9 cellular contexts compared by ENCODE assay signal in the genomic region with DNA sequence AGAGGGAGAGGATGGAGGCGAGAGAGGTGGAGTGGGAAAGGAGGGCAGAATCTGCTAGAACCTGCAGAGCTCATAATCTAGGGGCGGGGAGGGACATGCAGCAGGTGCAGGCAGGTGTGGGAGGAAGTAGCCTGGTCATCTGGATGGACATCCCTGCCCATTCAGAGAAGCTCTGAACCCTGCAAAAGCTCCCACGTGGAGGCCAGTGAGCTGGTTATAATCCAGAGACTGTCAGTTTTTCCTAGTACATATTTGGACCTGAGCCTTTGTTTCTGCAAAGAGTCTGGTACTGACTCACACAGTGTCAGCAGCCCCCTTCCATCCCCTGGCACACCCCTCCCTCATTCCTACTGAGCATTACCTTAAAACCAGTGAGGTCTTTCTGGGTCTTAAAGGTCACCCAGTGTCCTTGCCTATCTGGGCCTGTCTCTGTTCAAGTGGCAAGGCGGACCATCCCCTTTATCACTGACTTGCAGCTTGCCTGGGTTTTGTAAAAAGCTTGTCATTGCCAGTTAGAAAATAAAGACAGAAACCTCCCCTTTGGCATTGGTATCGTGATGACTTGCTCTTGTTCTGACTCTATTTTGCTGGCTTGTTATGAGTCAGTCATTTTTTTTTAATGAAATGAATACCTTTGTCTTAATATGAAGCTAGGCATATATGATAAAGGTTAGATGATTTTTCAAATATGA. TPM values are rescaled to one million over a fixed set of nuclear protein-coding genes. Genes with fewer than 3 reads are reported as not detected.
DNase-seq lines count a peak whose midpoint lies in the region; ATAC-seq and TF ChIP-seq lines count a peak whose summit lies in the region.
"Had no signal": no experiment of that assay in that cellular context is flagged by ENCODE, and none has a peak within 500 bp of the region (broad histone marks: within the 10 kb centered on the region; RNA-seq: fewer than 3 reads in every experiment).

No MANE protein-coding gene starts in this region.

- H3K79me1 ChIP-seq in neuronal stem cell (ENCODE audit: low read depth, low read length), result peaks cover 3% of the 10 kb centered on the region

- peak overlapping the region; percentile 76 for H3K4me2 ChIP-seq in OCI-LY1 (ENCODE audit: low read length)
- no peak overlapping the region for H3K4me2 ChIP-seq in neuronal stem cell (ENCODE audit: insufficient read depth, low read length, poor library complexity, severe bottlenecking)

- no peaks in the 10 kb centered on the region for H4K20me1 ChIP-seq in OCI-LY1 (ENCODE audit: insufficient read depth, low read length)

- H3F3A ChIP-seq in OCI-LY1 (ENCODE audit: insufficient read depth, low read length), result peaks cover under 1% of the 10 kb centered on the region; the same call in 1 of the 2 replicates

- no peak overlapping the region for H2BK120ac ChIP-seq in neuronal stem cell (ENCODE audit: low read depth, low read length)

- H3K14ac ChIP-seq in neuronal stem cell (ENCODE audit: low read length), result peak overlapping the region; percentile 76

- no peaks in the 10 kb centered on the region for H3K9me2 ChIP-seq in OCI-LY1 (ENCODE audit: low read depth, low read length)

- H2AFZ ChIP-seq in OCI-LY1 (ENCODE audit: low read length), result no peak overlapping the region
- no peak overlapping the region for H2AFZ ChIP-seq in neuronal stem cell (ENCODE audit: low read length)

- no peak overlapping the region for H2BK5ac ChIP-seq in neuronal stem cell (ENCODE audit: low read length)

- no peak overlapping the region for H3K4ac ChIP-seq in neuronal stem cell (ENCODE audit: low read length)

- TF ChIP-seq CTCF in OCI-LY1 (IDR thresholded peaks at IDR 0.05; ENCODE audit: low read length) (no peak), brain microvascular endothelial cell (IDR thresholded peaks at IDR 0.05; ENCODE audit: low read depth, low read length, missing control alignments) (no peak)

- H3K27ac ChIP-seq in OCI-LY1 (ENCODE audit: low read depth, low read length, poor library complexity, severe bottlenecking) (peak overlapping the region; percentile 98), brain microvascular endothelial cell (peak overlapping the region; percentile 44), neuronal stem cell (replicated peaks; ENCODE audit: low read length) (no peak overlapping the region)
- H3K27ac ChIP-seq: SK-N-MC had no signal

- H3K9me3 ChIP-seq in OCI-LY1 (ENCODE audit: low read length), result no peaks in the 10 kb centered on the region
- no peaks in the 10 kb centered on the region for H3K9me3 ChIP-seq in neuronal stem cell (replicated peaks in 1 of 2; ENCODE audit: control insufficient read depth in 2 of 2, insufficient read depth in 1 of 2, low read depth in 1 of 2, low read length in 2 of 2)

- no peaks in the 10 kb centered on the region for H3K36me3 ChIP-seq in OCI-LY1 (ENCODE audit: insufficient read depth, low read length)
- no peaks in the 10 kb centered on the region for H3K36me3 ChIP-seq in brain microvascular endothelial cell (replicated peaks)
- no peaks in the 10 kb centered on the region for H3K36me3 ChIP-seq in neuronal stem cell (replicated peaks in 1 of 2; ENCODE audit: control insufficient read depth in 2 of 2, insufficient read depth in 2 of 2, low read length in 2 of 2)
- no peaks in the 10 kb centered on the region for H3K36me3 ChIP-seq in H7 (replicated peaks; ENCODE audit: control insufficient read depth, insufficient read depth, low read length)

- H4K91ac ChIP-seq in neuronal stem cell (ENCODE audit: low read depth, low read length, poor library complexity), result no peak overlapping the region

- H3K27me3 ChIP-seq in OCI-LY1 (ENCODE audit: insufficient read depth, low read length) (no peaks in the 10 kb centered on the region), brain microvascular endothelial cell (replicated peaks) (no peaks in the 10 kb centered on the region), neuronal stem cell (ENCODE audit: control insufficient read depth in 3 of 3, insufficient read depth in 3 of 3, low read depth in 1 of 3, low read length in 3 of 3) (no peaks in the 10 kb centered on the region), H7 (ENCODE audit: control insufficient read depth, insufficient read depth, low read length) (no peaks in the 10 kb centered on the region)

- peak overlapping the region; percentile 62; the same call in 1 of the 2 replicates for H3K9ac ChIP-seq in OCI-LY1 (ENCODE audit: low read length)
- no peak overlapping the region for H3K9ac ChIP-seq in neuronal stem cell (ENCODE audit: low read depth, low read length, poor library complexity)

- in situ Hi-C loops in brain microvascular endothelial cell (cut with HindIII; ENCODE audit: low pct_ligation_motif_present, low sequenced_read_pairs), result no loop called here

- peaks cover 90% of the 10 kb centered on the region for H3K79me2 ChIP-seq in OCI-LY1 (ENCODE audit: insufficient read depth, low read length)

- no peak overlapping the region for H2BK12ac ChIP-seq in neuronal stem cell (ENCODE audit: low read length)

- H4K8ac ChIP-seq in neuronal stem cell (ENCODE audit: low read depth, low read length), result no peak overlapping the region

- no peak overlapping the region for H3K23ac ChIP-seq in neuronal stem cell (ENCODE audit: low read depth, low read length, poor library complexity)

- peak overlapping the region; percentile 20 for H3K4me3 ChIP-seq in OCI-LY1 (ENCODE audit: low read depth, low read length, poor library complexity, severe bottlenecking)
- no peak overlapping the region for H3K4me3 ChIP-seq in brain microvascular endothelial cell (ENCODE audit: low read depth, low read length)
- no peak overlapping the region for H3K4me3 ChIP-seq in neuronal stem cell (ENCODE audit: low read length in 2 of 2)
- H3K4me3 ChIP-seq in H7 (ENCODE audit: insufficient read depth, low read depth, low read length), result no peak overlapping the region
- H3K4me3 ChIP-seq: SK-N-MC had no signal

- peaks cover 95% of the 10 kb centered on the region for H3K4me1 ChIP-seq in OCI-LY1 (ENCODE audit: insufficient read depth, low read length, severe bottlenecking)
- H3K4me1 ChIP-seq in neuronal stem cell (ENCODE audit: control insufficient read depth in 2 of 2, insufficient read depth in 1 of 2, low read depth in 1 of 2, low read length in 2 of 2), result peaks cover 18 to 34% of the 10 kb centered on the region in 2 donors

- H3K18ac ChIP-seq in neuronal stem cell (ENCODE audit: low read length), result peak overlapping the region; percentile 30

- peak overlapping the region; percentile 2 for H2AK5ac ChIP-seq in neuronal stem cell (ENCODE audit: low read depth, low read length)

- WGBS in neuronal stem cell (ENCODE audit: extremely low coverage in 2 of 2, insufficient read length in 2 of 2, insufficient replicate concordance in 1 of 2), 2 donors, result no CpG with 5 or more reads among the region's 5 CpGs

- peak overlapping the region; percentile 75 for H2BK15ac ChIP-seq in neuronal stem cell (ENCODE audit: low read length)

- DNase-seq in brain microvascular endothelial cell (peak; percentile 51), neuronal stem cell (ENCODE audit: low spot score) (no peak), H7 (no peak), pons (ENCODE audit: low spot score) (no peak), epidermal melanocyte (ENCODE audit: insufficient read length, low spot score) (no peak)

- peak; percentile 54 for ATAC-seq in GM18508 (IDR thresholded peaks at IDR 0.05; ENCODE audit: insufficient read depth, unreplicated experiment)
- peak; percentile 43 for ATAC-seq in HG02571 (IDR thresholded peaks at IDR 0.05; ENCODE audit: unreplicated experiment)

RNA-seq across cellular contexts. Expression of gene PTPRJ, which starts 26.1 kb away (rescaled TPM):
- polyA plus RNA-seq in neuronal stem cell (2013, experiment 1 of 2), result 12.6 TPM
- polyA plus RNA-seq in neuronal stem cell (2013, experiment 2 of 2), result 12.9 TPM
- total RNA-seq in H7 (2014; rRNA removed; shearing (Covaris generic)), result 10.0 and 12.0 TPM in 2 replicates
